Comparison of ENCODE assay signal across 18 cellular contexts in genomic region chr6:106254636-106255035, GRCh38.
DNase-seq lines count a peak whose midpoint lies in the region; ATAC-seq, FAIRE-seq and TF ChIP-seq lines count a peak whose summit lies in the region.
"Had no signal": no experiment of that assay in that cellular context is flagged by ENCODE, and none has a peak within 500 bp of the region (broad histone marks: within the 10 kb centered on the region; RNA-seq: fewer than 3 reads in every experiment).

No MANE protein-coding gene starts in this region.

- H3K4me3 Mint-ChIP-seq in WTC11, result no peak overlapping the region
- H3K4me3 Mint-ChIP-seq: activated T-cell treated with anti-CD3 and anti-CD28 coated beads, Interleukin-2, amount 50 U/mL, for 72 hours; dendritic cell treated with granulocyte-macrophage colony-stimulating factor and Interleukin-4, amounts not matched to agents 40 ng/mL and 50 ng/mL, for 4 days; H9; mesothelial cell of epicardium had no signal

- H3K36me3 ChIP-seq in bronchial epithelial cell (ENCODE audit: control insufficient read depth, insufficient read depth, low read length), result peaks cover 1% of the 10 kb centered on the region

- H3K36me3 Mint-ChIP-seq in WTC11, result 0 out of 2 replicates have a peak, but pooled peaks cover 4% of the 10 kb centered on the region
- H3K36me3 Mint-ChIP-seq: mesothelial cell of epicardium had no signal

- FAIRE-seq in bronchial epithelial cell (lab: Jason Lieb, UNC), result no peak
- FAIRE-seq: frontal cortex had no signal

- CTCF ChIA-PET in WTC11 (lab: Charles Lee), result no interaction called here

- H3K9me3 Mint-ChIP-seq in WTC11, result no peaks in the 10 kb centered on the region
- H3K9me3 Mint-ChIP-seq: activated T-cell treated with anti-CD3 and anti-CD28 coated beads, Interleukin-2, amount 50 U/mL, for 72 hours; dendritic cell treated with granulocyte-macrophage colony-stimulating factor and Interleukin-4, amounts not matched to agents 40 ng/mL and 50 ng/mL, for 4 days; H9; mesothelial cell of epicardium had no signal

- DNase-seq in NCI-H2227 (lab: John Stamatoyannopoulos, UW; ENCODE audit: unreplicated experiment) (peak; percentile 15), NCI-H2227 treated with DMSO at 0.1 percent for 48 hours (lab: John Stamatoyannopoulos, UW) (no peak), NCI-H226 (peak; percentile 63), bronchial epithelial cell (ENCODE audit: low read depth) (peak; percentile 52), retinal pigment epithelial cell (ENCODE audit: low read depth) (peak; percentile 7), WTC11 (ENCODE audit: low spot score) (no peak), OCI-M1 (lab: John Stamatoyannopoulos, UW) (no peak), Ammon's horn (ENCODE audit: low spot score) (no peak)
- DNase-seq: activated CD4-positive, alpha-beta T cell treated with anti-CD3 and anti-CD28 coated beads, Interleukin-2, amount 50 U/mL, for 4 hours; activated T-cell treated with anti-CD3 and anti-CD28 coated beads, Interleukin-2, amount 50 U/mL, for 72 hours; H9; NCI-H146; NCI-H526; occipital lobe had no signal

- no peak overlapping the region for H3K4me3 ChIP-seq in bronchial epithelial cell (ENCODE audit: low read depth, low read length)
- H3K4me3 ChIP-seq in retinal pigment epithelial cell (ENCODE audit: low read length), result no peak overlapping the region
- H3K4me3 ChIP-seq: smooth muscle cell had no signal

- peaks cover 13% of the 10 kb centered on the region for H3K4me1 Mint-ChIP-seq in WTC11

- no peak for ATAC-seq in WTC11
- ATAC-seq: activated T-cell treated with anti-CD3 and anti-CD28 coated beads, Interleukin-2, amount 50 U/mL, for 72 hours had no signal

- POLR2A ChIA-PET in WTC11 (lab: Charles Lee), result no interaction called here

- no peak for TF ChIP-seq CTCF in bronchial epithelial cell (IDR thresholded peaks at IDR 0.05; ENCODE audit: insufficient read depth, low read length, severe bottlenecking)
- no peak for TF ChIP-seq CTCF in retinal pigment epithelial cell (conservative IDR thresholded peaks at IDR 0.05; ENCODE audit: low read depth, low read length)
- TF ChIP-seq CTCF in WTC11 (IDR thresholded peaks at IDR 0.05), result no peak

- no peaks in the 10 kb centered on the region for H3K27me3 ChIP-seq in bronchial epithelial cell (ENCODE audit: control insufficient read depth, insufficient read depth, low read length)

- H3K27ac Mint-ChIP-seq in WTC11, result no peak overlapping the region
- H3K27ac Mint-ChIP-seq: activated T-cell treated with anti-CD3 and anti-CD28 coated beads, Interleukin-2, amount 50 U/mL, for 72 hours; dendritic cell treated with granulocyte-macrophage colony-stimulating factor and Interleukin-4, amounts not matched to agents 40 ng/mL and 50 ng/mL, for 4 days; H9 had no signal

- no peaks in the 10 kb centered on the region for H3K27me3 Mint-ChIP-seq in WTC11 (ENCODE audit: low read depth)
- H3K27me3 Mint-ChIP-seq: dendritic cell treated with granulocyte-macrophage colony-stimulating factor and Interleukin-4, amounts not matched to agents 40 ng/mL and 50 ng/mL, for 4 days had no signal

TF ChIP-seq in WTC11, 78 proteins besides CTCF, POLR2A, EP300 and RAD21 (continues in another document):
- TF ChIP-seq TEAD4 (CRISPR knock-in tag; IDR thresholded peaks at IDR 0.05) (no peak), STAT6 (CRISPR knock-in tag; conservative IDR thresholded peaks at IDR 0.05; ENCODE audit: low read depth) (no peak), PRDM15 (CRISPR knock-in tag; IDR thresholded peaks at IDR 0.05) (no peak), ZNF232 (CRISPR knock-in tag; IDR thresholded peaks at IDR 0.05) (no peak), SMAD4 (CRISPR knock-in tag; IDR thresholded peaks at IDR 0.05) (no peak), CREM (CRISPR knock-in tag; IDR thresholded peaks at IDR 0.05) (no peak), NFYB (CRISPR knock-in tag; conservative IDR thresholded peaks at IDR 0.05; ENCODE audit: low read depth) (no peak), ZSCAN18 (CRISPR knock-in tag; IDR thresholded peaks at IDR 0.05) (no peak), ATF3 (CRISPR knock-in tag; conservative IDR thresholded peaks at IDR 0.05) (no peak), MAX (CRISPR knock-in tag; IDR thresholded peaks at IDR 0.05) (no peak)

Comparison
In these comparisons a context has a peak if more than half of its experiments do, and no peak if none do; other contexts are left out.
1. DNase-seq: peak in NCI-H2227 (single experiment), NCI-H226 (single experiment), bronchial epithelial cell (single experiment) and retinal pigment epithelial cell (single experiment); none in NCI-H2227 treated with DMSO at 0.1 percent for 48 hours (single experiment), WTC11 (single experiment), OCI-M1 (single experiment) and Ammon's horn (single experiment).